14 cellular contexts compared by ENCODE assay signal in the genomic region with DNA sequence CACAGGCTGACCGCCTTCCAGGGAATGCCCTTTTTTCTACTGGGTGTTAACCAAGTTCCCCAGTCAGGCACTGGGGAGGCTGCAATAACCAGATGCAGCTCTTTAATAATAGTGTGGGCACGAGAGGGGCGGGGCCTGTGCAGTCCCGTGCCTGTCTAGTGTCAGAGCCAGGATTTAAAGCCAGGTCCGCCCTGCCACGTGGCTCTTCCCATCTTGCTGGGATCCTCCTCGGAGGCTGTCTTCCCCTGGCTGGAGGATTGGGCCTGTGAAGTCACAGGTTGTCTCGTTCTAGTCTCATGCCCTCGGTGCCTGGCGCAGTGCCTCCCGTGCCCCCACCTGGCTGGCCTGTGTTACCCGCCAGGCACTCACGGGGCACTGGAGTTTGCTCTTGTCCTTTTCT. TPM values are rescaled to one million over a fixed set of nuclear protein-coding genes. Genes with fewer than 3 reads are reported as not detected.
DNase-seq lines count a peak whose midpoint lies in the region; ATAC-seq and TF ChIP-seq lines count a peak whose summit lies in the region.
"Had no signal": no experiment of that assay in that cellular context is flagged by ENCODE, and none has a peak within 500 bp of the region (broad histone marks: within the 10 kb centered on the region; RNA-seq: fewer than 3 reads in every experiment).

No MANE protein-coding gene starts in this region.

- H3K36me3 ChIP-seq in esophagus squamous epithelium (peaks cover 0 to 66% (median 0%) of the 10 kb centered on the region in 3 donors), stomach smooth muscle (ENCODE audit: control insufficient read depth in 2 of 2, insufficient read depth in 2 of 2, low read length in 2 of 2) (peaks cover 0 to 5% of the 10 kb centered on the region in 2 donors)

- no peaks in the 10 kb centered on the region for H3K27me3 ChIP-seq in esophagus squamous epithelium
- H3K27me3 ChIP-seq in stomach smooth muscle (ENCODE audit: control insufficient read depth in 1 of 2, insufficient read depth in 2 of 2, low read length in 2 of 2): no peaks in the 10 kb centered on the region
- H3K27me3 ChIP-seq: BLaER1 treated with 17β-estradiol and CSF1 and Interleukin-3, amounts not matched to agents 10 nM and 100 nM had no signal

- H3K4me3 Mint-ChIP-seq in Calu3 (ENCODE audit: low read depth, unreplicated experiment): no peak overlapping the region
- no peak overlapping the region for H3K4me3 Mint-ChIP-seq in HFFc6
- H3K4me3 Mint-ChIP-seq: activated T-cell treated with anti-CD3 and anti-CD28 coated beads, Interleukin-2, amount 50 U/mL, for 24 hours had no signal

- H3K9me3 ChIP-seq in esophagus squamous epithelium (no peaks in the 10 kb centered on the region), stomach smooth muscle (ENCODE audit: control insufficient read depth in 2 of 2, low read length in 2 of 2) (no peaks in the 10 kb centered on the region)
- H3K9me3 ChIP-seq: BLaER1 treated with 17β-estradiol and CSF1 and Interleukin-3, amounts not matched to agents 10 nM and 100 nM had no signal

- CTCF ChIA-PET in Calu3 (lab: Charles Lee): no interaction called here

- H3K27me3 Mint-ChIP-seq in Calu3 (ENCODE audit: unreplicated experiment) (no peaks in the 10 kb centered on the region), HFFc6 (ENCODE audit: insufficient read depth) (no peaks in the 10 kb centered on the region)
- H3K27me3 Mint-ChIP-seq: activated T-cell treated with anti-CD3 and anti-CD28 coated beads, Interleukin-2, amount 50 U/mL, for 24 hours had no signal

- no peak for ATAC-seq in HG03439 (IDR thresholded peaks at IDR 0.05; ENCODE audit: unreplicated experiment)
- ATAC-seq: activated CD4-positive, CD25-positive, alpha-beta regulatory T cell treated with anti-CD3 and anti-CD28 coated beads, Interleukin-2, amount 50 U/mL, for 24 hours had no signal

- DNase-seq in NCI-H2227 (lab: John Stamatoyannopoulos, UW; ENCODE audit: unreplicated experiment) (peak; percentile 60), esophagus squamous epithelium (lab: John Stamatoyannopoulos, UW) (no peak), mucosa of gallbladder (ENCODE audit: low spot score) (peak; percentile 63), Calu3 (no peak), HFFc6 (no peak), iPS-NIHi7 (ENCODE audit: extremely low spot score) (no peak)
- DNase-seq: activated T-cell treated with anti-CD3 and anti-CD28 coated beads, Interleukin-2, amount 50 U/mL, for 24 hours; GF-D8; Karpas-422; NCI-H2081 had no signal

- intact Hi-C loops in esophagus squamous epithelium (cut with DNase I): no loop called here
- intact Hi-C loops in Calu3 (cut with micrococcal nuclease; ENCODE audit: unreplicated experiment): no loop called here

- no peak overlapping the region for H3K4me3 ChIP-seq in esophagus squamous epithelium
- peak overlapping the region; percentile 13 to 69 for H3K4me3 ChIP-seq in stomach smooth muscle (ENCODE audit: low read length in 2 of 2)
- H3K4me3 ChIP-seq: BLaER1 treated with 17β-estradiol and CSF1 and Interleukin-3, amounts not matched to agents 10 nM and 100 nM had no signal

- H3K27ac ChIP-seq in esophagus squamous epithelium (peak overlapping the region; percentile 70 to 90 (median 84)), stomach smooth muscle (ENCODE audit: low read length) (peak overlapping the region; percentile 97)
- H3K27ac ChIP-seq: BLaER1 treated with 17β-estradiol and CSF1 and Interleukin-3, amounts not matched to agents 10 nM and 100 nM had no signal

- H3K9me3 Mint-ChIP-seq in Calu3 (ENCODE audit: low read depth, unreplicated experiment) (no peaks in the 10 kb centered on the region), HFFc6 (no peaks in the 10 kb centered on the region)
- H3K9me3 Mint-ChIP-seq: activated T-cell treated with anti-CD3 and anti-CD28 coated beads, Interleukin-2, amount 50 U/mL, for 24 hours had no signal

- H3K27ac Mint-ChIP-seq in Calu3 (ENCODE audit: unreplicated experiment) (no peak overlapping the region), HFFc6 (no peak overlapping the region)
- H3K27ac Mint-ChIP-seq: activated T-cell treated with anti-CD3 and anti-CD28 coated beads, Interleukin-2, amount 50 U/mL, for 24 hours had no signal

- H3K4me1 ChIP-seq in esophagus squamous epithelium: peaks cover 0 to 77% (median 45%) of the 10 kb centered on the region in 3 donors
- peaks cover 59% of the 10 kb centered on the region for H3K4me1 ChIP-seq in stomach smooth muscle (ENCODE audit: control insufficient read depth, insufficient read depth, low read length)

- 0 to 54% methylated on average over 2 to 5 of the region's 13 CpGs for WGBS in esophagus squamous epithelium, 2 donors

- TF ChIP-seq CTCF in esophagus squamous epithelium (IDR thresholded peaks at IDR 0.05): no peak
- no peak for TF ChIP-seq CTCF in Calu3 (IDR thresholded peaks at IDR 0.05; ENCODE audit: unreplicated experiment)
- no peak for TF ChIP-seq CTCF in HFFc6 (IDR thresholded peaks at IDR 0.05)

- TF ChIP-seq POLR2A in esophagus squamous epithelium (IDR thresholded peaks at IDR 0.05): peak in 1 of 4 donors; percentile 17

- BruUV-seq in Calu3 (replicated peaks; lab: Mats Ljungman, UMichigan): no TSS peak

- H3K9ac ChIP-seq in stomach smooth muscle (ENCODE audit: low read length in 2 of 2): peak overlapping the region; percentile 49 to 58
- H3K9ac ChIP-seq: BLaER1 treated with 17β-estradiol and CSF1 and Interleukin-3, amounts not matched to agents 10 nM and 100 nM had no signal

- H3K4me1 Mint-ChIP-seq in Calu3 (ENCODE audit: low read depth, unreplicated experiment): peaks cover 9% of the 10 kb centered on the region
- peaks cover 16% of the 10 kb centered on the region for H3K4me1 Mint-ChIP-seq in HFFc6 (ENCODE audit: low read depth)

- H3K36me3 Mint-ChIP-seq in Calu3 (ENCODE audit: insufficient read depth, unreplicated experiment): peaks cover 16% of the 10 kb centered on the region
- H3K36me3 Mint-ChIP-seq in HFFc6 (ENCODE audit: low read depth): peaks cover 4% of the 10 kb centered on the region; the same call in 1 of the 2 replicates

RNA-seq across cellular contexts. Expression of a gene that starts 25.2 kb away (rescaled TPM):
- 10 to 100 TPM; 14.4 to 53.9 (median 20.1) TPM for total RNA-seq in esophagus squamous epithelium
- total RNA-seq in mucosa of gallbladder: 69.1 TPM
- 19.3 and 30.8 TPM in 2 replicates for total RNA-seq in Calu3 (2022)
- total RNA-seq in HFFc6 (2021; fragmentation: NEBNext Ultra II Directional; extraction: Animal tissue kit (Norgen Biotek cat#: 25700)): 10 to 100 TPM; 35.5 to 47.3 (median 37.2) TPM

RNA-seq across cellular contexts. Expression of a gene that starts 54.2 kb away (rescaled TPM):
- total RNA-seq in esophagus squamous epithelium: 100 to 1,000 TPM in 1 of 4 donors, 10 to 100 TPM in 3; 71.0 to 116 (median 81.6) TPM
- 195 TPM for total RNA-seq in mucosa of gallbladder
- 65.8 and 83.1 TPM in 2 replicates for total RNA-seq in Calu3 (2022)
- 10 to 100 TPM; 48.2 to 69.3 (median 49.4) TPM for total RNA-seq in HFFc6 (2021; fragmentation: NEBNext Ultra II Directional; extraction: Animal tissue kit (Norgen Biotek cat#: 25700))

Comparison
In these comparisons a context has a peak if more than half of its experiments do, and no peak if none do; other contexts are left out.
1. DNase-seq: peak in NCI-H2227 (single experiment) and mucosa of gallbladder (single experiment); none in esophagus squamous epithelium (single experiment), Calu3 (single experiment), HFFc6 (single experiment) and iPS-NIHi7 (single experiment).
2. H3K4me3 ChIP-seq: peak in stomach smooth muscle (2 of 2); none in esophagus squamous epithelium (0 of 4).